In genomic region chr2:159557437-159558034, GRCh38 we compare ENCODE assay signal across 9 cellular contexts. TPM values are rescaled to one million over a fixed set of nuclear protein-coding genes. Genes with fewer than 3 reads are reported as not detected.
DNase-seq lines count a peak whose midpoint lies in the region; ATAC-seq and TF ChIP-seq lines count a peak whose summit lies in the region.
"Had no signal": no experiment of that assay in that cellular context is flagged by ENCODE, and none has a peak within 500 bp of the region (broad histone marks: within the 10 kb centered on the region; RNA-seq: fewer than 3 reads in every experiment).

No MANE protein-coding gene starts in this region.

- H3K9ac ChIP-seq in OCI-LY3 (ENCODE audit: low read length) = no peak overlapping the region

- no peak for TF ChIP-seq POLR2A in esophagus squamous epithelium (IDR thresholded peaks at IDR 0.05)

- no peak overlapping the region for H3K27ac ChIP-seq in OCI-LY3 (ENCODE audit: low read length)
- H3K27ac ChIP-seq in esophagus squamous epithelium = no peak overlapping the region
- no peak overlapping the region for H3K27ac ChIP-seq in osteoblast (ENCODE audit: low read depth, low read length)

- DNase-seq in esophagus squamous epithelium (lab: John Stamatoyannopoulos, UW) = no peak
- DNase-seq in osteoblast (ENCODE audit: insufficient read length, low spot score, missing footprints) = no peak
- DNase-seq in 8988T = no peak
- DNase-seq in stimulated activated CD4-positive, alpha-beta T cell treated with anti-CD3 and anti-CD28 coated beads, Interleukin-4, amount 100 ng/mL, for 24 hours = no peak
- DNase-seq in NCI-H2196 treated with DMSO at 0.1 percent for 48 hours (lab: John Stamatoyannopoulos, UW; ENCODE audit: unreplicated experiment) = no peak
- DNase-seq: T-helper 9 cell had no signal

- no peaks in the 10 kb centered on the region for H3K4me1 ChIP-seq in OCI-LY3 (ENCODE audit: low read length)
- no peaks in the 10 kb centered on the region for H3K4me1 ChIP-seq in esophagus squamous epithelium
- H3K4me1 ChIP-seq in osteoblast (ENCODE audit: insufficient read depth, low read length) = peaks cover 8% of the 10 kb centered on the region

- H3K4me2 ChIP-seq in OCI-LY3 (ENCODE audit: low read length) (no peak overlapping the region), osteoblast (ENCODE audit: insufficient read depth, low read length) (no peak overlapping the region)

- ATAC-seq in GM18870 (IDR thresholded peaks at IDR 0.05; ENCODE audit: unreplicated experiment) = no peak

- no peak overlapping the region for H2AFZ ChIP-seq in OCI-LY3 (ENCODE audit: low read depth, low read length)
- no peak overlapping the region for H2AFZ ChIP-seq in osteoblast (ENCODE audit: low read length)

- TF ChIP-seq CTCF in GM12874 (IDR thresholded peaks at IDR 0.05; ENCODE audit: insufficient read depth, low read depth, low read length) = peak; percentile 9; the same call in 1 of the 2 replicates
- TF ChIP-seq CTCF in OCI-LY3 (IDR thresholded peaks at IDR 0.05; ENCODE audit: low read depth, low read length) = peak; percentile 44
- peak in 5 of 6 experiments; percentile 17 to 62 (median 44) for TF ChIP-seq CTCF in esophagus squamous epithelium (IDR thresholded peaks at IDR 0.05)
- peak; percentile 38 for TF ChIP-seq CTCF in osteoblast (IDR thresholded peaks at IDR 0.05; ENCODE audit: extremely low read depth, low read depth, low read length)

- H3K4me3 ChIP-seq in OCI-LY3 (ENCODE audit: low read length) = no peak overlapping the region
- H3K4me3 ChIP-seq in esophagus squamous epithelium = no peak overlapping the region
- H3K4me3 ChIP-seq in osteoblast (ENCODE audit: insufficient read depth, low read length) = no peak overlapping the region

- no peaks in the 10 kb centered on the region for H4K20me1 ChIP-seq in OCI-LY3 (ENCODE audit: insufficient read depth, low read length)
- H4K20me1 ChIP-seq in osteoblast (ENCODE audit: insufficient read depth, low read length) = no peaks in the 10 kb centered on the region

- H3K79me2 ChIP-seq in OCI-LY3 (ENCODE audit: low read length) (no peaks in the 10 kb centered on the region), osteoblast (ENCODE audit: insufficient read depth, low read length) (no peaks in the 10 kb centered on the region)

- H3K9me3 ChIP-seq in OCI-LY3 (ENCODE audit: insufficient read depth, low read length) (no peaks in the 10 kb centered on the region), esophagus squamous epithelium (no peaks in the 10 kb centered on the region), osteoblast (ENCODE audit: low read depth, low read length) (no peaks in the 10 kb centered on the region)

- 72 to 75% methylated on average over 5 of the region's 5 CpGs for WGBS in esophagus squamous epithelium, 2 donors

- intact Hi-C loops in esophagus squamous epithelium (cut with DNase I) = no loop called here

- no peaks in the 10 kb centered on the region for H3K36me3 ChIP-seq in OCI-LY3 (replicated peaks; ENCODE audit: low read depth, low read length)
- no peaks in the 10 kb centered on the region for H3K36me3 ChIP-seq in esophagus squamous epithelium
- H3K36me3 ChIP-seq in osteoblast (ENCODE audit: insufficient read depth, low read length) = no peaks in the 10 kb centered on the region

- H3K27me3 ChIP-seq in OCI-LY3 (ENCODE audit: low read depth, low read length) = no peaks in the 10 kb centered on the region
- no peaks in the 10 kb centered on the region for H3K27me3 ChIP-seq in esophagus squamous epithelium
- no peaks in the 10 kb centered on the region for H3K27me3 ChIP-seq in osteoblast (ENCODE audit: insufficient read depth, low read length)

RNA-seq across cellular contexts. Expression of gene BAZ2B, which starts 58.8 kb away (rescaled TPM):
- total RNA-seq in esophagus squamous epithelium (10 to 100 TPM; 41.6 to 94.6 (median 54.1) TPM), osteoblast (59.4 and 62.8 TPM in 2 replicates)
